15 cellular contexts compared by ENCODE assay signal in genomic region chr7:144814326-144814725, GRCh38. TPM values are rescaled to one million over a fixed set of nuclear protein-coding genes. Genes with fewer than 3 reads are reported as not detected.
DNase-seq lines count a peak whose midpoint lies in the region; ATAC-seq and TF ChIP-seq lines count a peak whose summit lies in the region.
"Had no signal": no experiment of that assay in that cellular context is flagged by ENCODE, and none has a peak within 500 bp of the region (broad histone marks: within the 10 kb centered on the region; RNA-seq: fewer than 3 reads in every experiment).

No MANE protein-coding gene starts in this region.

- no peaks in the 10 kb centered on the region for H3K36me3 ChIP-seq in CD4-positive, alpha-beta memory T cell (ENCODE audit: insufficient read depth, low read length)

- POLR2A ChIA-PET in activated CD8-positive, alpha-beta T cell treated with anti-CD3 and anti-CD28 coated beads for 36 hours (lab: Charles Lee) = no interaction called here
- POLR2A ChIA-PET in activated CD8-positive, alpha-beta T cell treated with anti-CD3 and anti-CD28 coated beads, Interleukin-2, amount 10 ng/mL, durations not matched to agents 7 days and 5 days (lab: Charles Lee) = interaction anchor here (1.1 to 4.8 kb wide), 2 partner anchors 21 kb away, joined by 7 to 62 read pairs; partner anchors contain the start of gene TPK1
- POLR2A ChIA-PET in CD4-positive, alpha-beta memory T cell (lab: Charles Lee; ENCODE audit: partially characterized antibody) = interaction anchor here (10.2 kb wide), 1 partner anchor 21 kb away, joined by 247 read pairs; the partner anchor contains the start of gene TPK1
- POLR2A ChIA-PET in activated B cell treated with CpG ODN at 0.5 μM for 24 hours (lab: Charles Lee) (interaction anchor here (4.8 kb wide), 1 partner anchor 22 kb away, joined by 117 read pairs; the partner anchor contains the start of gene TPK1), GM10248 (lab: Yijun Ruan, JAX) (no interaction called here)

- peaks cover 4% of the 10 kb centered on the region for H3K9me3 Mint-ChIP-seq in activated CD8-positive, alpha-beta T cell treated with anti-CD3 and anti-CD28 coated beads for 36 hours
- no peaks in the 10 kb centered on the region for H3K9me3 Mint-ChIP-seq in activated CD8-positive, alpha-beta T cell treated with anti-CD3 and anti-CD28 coated beads, Interleukin-2, amount 10 ng/mL, durations not matched to agents 7 days and 5 days (ENCODE audit: insufficient read depth)
- H3K9me3 Mint-ChIP-seq in CD4-positive, alpha-beta memory T cell = no peaks in the 10 kb centered on the region
- H3K9me3 Mint-ChIP-seq in activated B cell treated with CpG ODN at 0.5 μM for 24 hours (no peaks in the 10 kb centered on the region), naive B cell (peaks cover 0 to 4% (median 0%) of the 10 kb centered on the region in 7 donors)

- ATAC-seq in activated CD8-positive, alpha-beta T cell treated with anti-CD3 and anti-CD28 coated beads for 36 hours = no peak
- ATAC-seq in activated CD8-positive, alpha-beta T cell treated with anti-CD3 and anti-CD28 coated beads, Interleukin-2, amount 10 ng/mL, durations not matched to agents 7 days and 5 days = no peak
- no peak for ATAC-seq in activated B cell treated with CpG ODN at 0.5 μM for 24 hours (ENCODE audit: low read depth)
- ATAC-seq in naive B cell (ENCODE audit: low read depth in 2 of 2) = no peak
- ATAC-seq: HCT116, HepG2 had no signal

- intact Hi-C loops in activated CD8-positive, alpha-beta T cell treated with anti-CD3 and anti-CD28 coated beads for 36 hours (cut with micrococcal nuclease) = no loop called here
- intact Hi-C loops in CD4-positive, alpha-beta memory T cell (cut with micrococcal nuclease) = no loop called here
- intact Hi-C loops in activated B cell treated with CpG ODN at 0.5 μM for 24 hours (cut with micrococcal nuclease) = no loop called here

- H3K27me3 Mint-ChIP-seq in activated CD8-positive, alpha-beta T cell treated with anti-CD3 and anti-CD28 coated beads for 36 hours = no peaks in the 10 kb centered on the region
- H3K27me3 Mint-ChIP-seq in activated CD8-positive, alpha-beta T cell treated with anti-CD3 and anti-CD28 coated beads, Interleukin-2, amount 10 ng/mL, durations not matched to agents 7 days and 5 days (ENCODE audit: low read depth) = no peaks in the 10 kb centered on the region
- H3K27me3 Mint-ChIP-seq in CD4-positive, alpha-beta memory T cell = no peaks in the 10 kb centered on the region
- H3K27me3 Mint-ChIP-seq in activated B cell treated with CpG ODN at 0.5 μM for 24 hours (no peaks in the 10 kb centered on the region), naive B cell (no peaks in the 10 kb centered on the region)

- CTCF ChIA-PET in activated CD8-positive, alpha-beta T cell treated with anti-CD3 and anti-CD28 coated beads for 36 hours (lab: Charles Lee) = no interaction called here
- CTCF ChIA-PET in activated CD8-positive, alpha-beta T cell treated with anti-CD3 and anti-CD28 coated beads, Interleukin-2, amount 10 ng/mL, durations not matched to agents 7 days and 5 days (lab: Charles Lee) = no interaction called here
- CTCF ChIA-PET in CD4-positive, alpha-beta memory T cell (lab: Charles Lee; ENCODE audit: partially characterized antibody) = interaction anchor here (1.3 kb wide), 1 partner anchor 20 kb away, joined by 4 read pairs; no protein-coding TSS in a partner anchor
- CTCF ChIA-PET in activated B cell treated with CpG ODN at 0.5 μM for 24 hours (lab: Charles Lee) (no interaction called here), GM10248 (lab: Yijun Ruan, JAX) (interaction anchor here (1.0 kb wide), 1 partner anchor 12 kb away, joined by 3 read pairs; no protein-coding TSS in a partner anchor)

- peaks cover 62% of the 10 kb centered on the region for H3K4me1 Mint-ChIP-seq in activated CD8-positive, alpha-beta T cell treated with anti-CD3 and anti-CD28 coated beads for 36 hours (ENCODE audit: low read depth)
- H3K4me1 Mint-ChIP-seq in activated CD8-positive, alpha-beta T cell treated with anti-CD3 and anti-CD28 coated beads, Interleukin-2, amount 10 ng/mL, durations not matched to agents 7 days and 5 days (ENCODE audit: low read depth) = peaks cover 49% of the 10 kb centered on the region
- peaks cover 53 to 79% (median 60%) of the 10 kb centered on the region in 4 donors for H3K4me1 Mint-ChIP-seq in CD4-positive, alpha-beta memory T cell
- H3K4me1 Mint-ChIP-seq in activated B cell treated with CpG ODN at 0.5 μM for 24 hours (peaks cover 54% of the 10 kb centered on the region), naive B cell (peaks cover 29 to 60% (median 59%) of the 10 kb centered on the region in 3 donors)

- peaks cover 27% of the 10 kb centered on the region for H3K36me3 Mint-ChIP-seq in activated CD8-positive, alpha-beta T cell treated with anti-CD3 and anti-CD28 coated beads for 36 hours (ENCODE audit: low read depth)
- H3K36me3 Mint-ChIP-seq in activated CD8-positive, alpha-beta T cell treated with anti-CD3 and anti-CD28 coated beads, Interleukin-2, amount 10 ng/mL, durations not matched to agents 7 days and 5 days (ENCODE audit: low read depth) = peaks cover 17% of the 10 kb centered on the region
- H3K36me3 Mint-ChIP-seq in CD4-positive, alpha-beta memory T cell = peaks cover 1 to 9% of the 10 kb centered on the region in 2 donors
- no peaks in the 10 kb centered on the region for H3K36me3 Mint-ChIP-seq in activated B cell treated with CpG ODN at 0.5 μM for 24 hours (ENCODE audit: low read depth)
- no peaks in the 10 kb centered on the region for H3K36me3 Mint-ChIP-seq in naive B cell

- no peak overlapping the region for H3K4me3 Mint-ChIP-seq in activated CD8-positive, alpha-beta T cell treated with anti-CD3 and anti-CD28 coated beads for 36 hours
- H3K4me3 Mint-ChIP-seq in activated CD8-positive, alpha-beta T cell treated with anti-CD3 and anti-CD28 coated beads, Interleukin-2, amount 10 ng/mL, durations not matched to agents 7 days and 5 days = no peak overlapping the region
- peak overlapping the region in 1 of 8 donors; percentile 56 for H3K4me3 Mint-ChIP-seq in CD4-positive, alpha-beta memory T cell
- H3K4me3 Mint-ChIP-seq in activated B cell treated with CpG ODN at 0.5 μM for 24 hours = no peak overlapping the region
- H3K4me3 Mint-ChIP-seq in naive B cell = peak overlapping the region in 1 of 8 donors; percentile 17

- H3K4me1 ChIP-seq in CD4-positive, alpha-beta memory T cell (ENCODE audit: insufficient read depth, low read length) = peaks cover 72% of the 10 kb centered on the region

- no peak for DNase-seq in activated CD8-positive, alpha-beta T cell treated with anti-CD3 and anti-CD28 coated beads for 36 hours
- no peak for DNase-seq in activated CD8-positive, alpha-beta T cell treated with anti-CD3 and anti-CD28 coated beads, Interleukin-2, amount 10 ng/mL, durations not matched to agents 7 days and 5 days
- DNase-seq in CD4-positive, alpha-beta memory T cell = no peak
- DNase-seq in activated B cell treated with CpG ODN at 0.5 μM for 24 hours = no peak
- no peak for DNase-seq in naive B cell
- DNase-seq in stimulated activated CD4-positive, alpha-beta T cell treated with anti-CD3 and anti-CD28 coated beads, Interleukin-4, amount 100 ng/mL, for 24 hours = no peak
- DNase-seq in GM10248 (ENCODE audit: extremely low spot score) = no peak
- DNase-seq in NCI-H146 (lab: John Stamatoyannopoulos, UW) = no peak
- DNase-seq: 8988T, ACHN, DMS53, GF-D8 had no signal

- no peaks in the 10 kb centered on the region for H3K27me3 ChIP-seq in CD4-positive, alpha-beta memory T cell (ENCODE audit: insufficient read depth, low read length)
- H3K27me3 ChIP-seq: BLaER1 treated with 17β-estradiol and CSF1 and Interleukin-3, amounts not matched to agents 10 nM and 100 nM had no signal

- no peak for TF ChIP-seq CTCF in activated CD8-positive, alpha-beta T cell treated with anti-CD3 and anti-CD28 coated beads for 36 hours (IDR thresholded peaks at IDR 0.05)
- TF ChIP-seq CTCF in activated B cell treated with CpG ODN at 0.5 μM for 24 hours (IDR thresholded peaks at IDR 0.05) (no peak), GM10248 (IDR thresholded peaks at IDR 0.05; ENCODE audit: control extremely low read depth, extremely low read depth, low read depth, missing control alignments) (no peak)

- H3K27ac ChIP-seq in CD4-positive, alpha-beta memory T cell (ENCODE audit: low read depth, low read length) = no peak overlapping the region
- H3K27ac ChIP-seq: BLaER1 treated with 17β-estradiol and CSF1 and Interleukin-3, amounts not matched to agents 10 nM and 100 nM had no signal

- H3K9me3 ChIP-seq in CD4-positive, alpha-beta memory T cell (ENCODE audit: control insufficient read depth in 1 of 2, low read length in 2 of 2) = no peaks in the 10 kb centered on the region
- H3K9me3 ChIP-seq: BLaER1 treated with 17β-estradiol and CSF1 and Interleukin-3, amounts not matched to agents 10 nM and 100 nM had no signal

- H3K27ac Mint-ChIP-seq in activated CD8-positive, alpha-beta T cell treated with anti-CD3 and anti-CD28 coated beads for 36 hours = peak overlapping the region; percentile 17
- H3K27ac Mint-ChIP-seq in activated CD8-positive, alpha-beta T cell treated with anti-CD3 and anti-CD28 coated beads, Interleukin-2, amount 10 ng/mL, durations not matched to agents 7 days and 5 days = no peak overlapping the region
- H3K27ac Mint-ChIP-seq in CD4-positive, alpha-beta memory T cell = peak overlapping the region in 5 of 7 donors; percentile 29 to 49 (median 44)
- peak overlapping the region; percentile 59 for H3K27ac Mint-ChIP-seq in activated B cell treated with CpG ODN at 0.5 μM for 24 hours
- peak overlapping the region in 4 of 6 donors; percentile 7 to 84 (median 16) for H3K27ac Mint-ChIP-seq in naive B cell

- H3K4me3 ChIP-seq in CD4-positive, alpha-beta memory T cell (ENCODE audit: low read length in 2 of 2) = no peak overlapping the region
- H3K4me3 ChIP-seq: BLaER1 treated with 17β-estradiol and CSF1 and Interleukin-3, amounts not matched to agents 10 nM and 100 nM had no signal

RNA-seq across cellular contexts. Expression of gene TPK1, which starts 21.5 kb away (rescaled TPM):
- total RNA-seq in activated CD8-positive, alpha-beta T cell treated with anti-CD3 and anti-CD28 coated beads for 36 hours = 10 to 100 TPM; 15.5 to 15.8 TPM
- total RNA-seq in activated CD8-positive, alpha-beta T cell treated with anti-CD3 and anti-CD28 coated beads, Interleukin-2, amount 10 ng/mL, durations not matched to agents 7 days and 5 days = 10 to 100 TPM; 10.2 to 10.7 TPM
- total RNA-seq in CD4-positive, alpha-beta memory T cell = 10 to 100 TPM; 26.7 to 30.7 TPM
- polyA plus RNA-seq in CD4-positive, alpha-beta memory T cell = 10 to 100 TPM; 25.2 to 28.9 TPM
- total RNA-seq in activated B cell treated with CpG ODN at 0.5 μM for 24 hours = 17.5 and 20.0 TPM in 2 replicates
- 10 to 100 TPM; 29.0 to 43.8 (median 38.3) TPM for polyA plus RNA-seq in naive B cell (ENCODE audit: low read depth in 6 of 6)

Comparison
In these comparisons a context has a peak if more than half of its experiments do, and no peak if none do; other contexts are left out.
1. POLR2A ChIA-PET loops: an anchor here in activated CD8-positive, alpha-beta T cell treated with anti-CD3 and anti-CD28 coated beads, Interleukin-2, amount 10 ng/mL, durations not matched to agents 7 days and 5 days (1.1 to 4.8 kb wide), CD4-positive, alpha-beta memory T cell (10.2 kb wide) and activated B cell treated with CpG ODN at 0.5 μM for 24 hours (4.8 kb wide); none called in activated CD8-positive, alpha-beta T cell treated with anti-CD3 and anti-CD28 coated beads for 36 hours and GM10248.
2. CTCF ChIA-PET loops: an anchor here in CD4-positive, alpha-beta memory T cell (1.3 kb wide) and GM10248 (1.0 kb wide); none called in activated CD8-positive, alpha-beta T cell treated with anti-CD3 and anti-CD28 coated beads for 36 hours, activated CD8-positive, alpha-beta T cell treated with anti-CD3 and anti-CD28 coated beads, Interleukin-2, amount 10 ng/mL, durations not matched to agents 7 days and 5 days and activated B cell treated with CpG ODN at 0.5 μM for 24 hours.